1 cellular context compared by ENCODE assay signal in the genomic region with DNA sequence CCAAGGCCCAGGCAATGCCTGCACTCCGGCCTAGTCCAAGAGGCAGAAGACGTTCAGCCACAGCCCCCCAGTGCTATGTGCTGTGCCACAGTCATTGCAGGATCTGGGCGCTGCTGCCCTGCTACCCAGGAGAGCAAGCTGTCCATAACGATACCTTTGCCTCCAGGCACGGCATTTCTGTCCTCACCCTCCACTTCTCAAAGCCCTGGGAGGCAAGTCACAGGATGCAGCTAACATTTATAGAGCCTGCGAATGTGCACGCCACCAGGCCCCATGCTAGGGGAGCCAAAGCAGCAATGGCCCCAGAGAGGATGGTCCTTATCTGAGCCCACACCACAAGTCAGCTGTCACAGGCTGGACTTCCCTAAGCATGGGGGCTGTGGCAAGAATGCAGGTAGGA.
TF ChIP-seq lines count a peak whose summit lies in the region.

No MANE protein-coding gene starts in this region.

TF ChIP-seq in H1, 55 proteins besides CTCF, POLR2A, EP300 and RAD21:
- no peak for TF ChIP-seq HDAC6 (IDR thresholded peaks at IDR 0.05; ENCODE audit: low read depth, low read length)
- no peak for TF ChIP-seq RNF2 (IDR thresholded peaks at IDR 0.05; ENCODE audit: borderline replicate concordance, low read depth, low read length, missing control alignments, poor library complexity, severe bottlenecking)
- TF ChIP-seq CBX5 (IDR thresholded peaks at IDR 0.05; ENCODE audit: low read depth, low read length) = no peak
- no peak for TF ChIP-seq PHF8 (conservative IDR thresholded peaks at IDR 0.05; ENCODE audit: low read depth, low read length)
- no peak for TF ChIP-seq SAP30 (IDR thresholded peaks at IDR 0.05; ENCODE audit: insufficient read depth, insufficient replicate concordance, low read length)
- no peak for TF ChIP-seq RXRA (IDR thresholded peaks at IDR 0.05; ENCODE audit: insufficient read depth, low read depth, low read length)
- no peak for TF ChIP-seq FOSL1 (IDR thresholded peaks at IDR 0.05; ENCODE audit: insufficient read depth, low read depth, low read length)
- TF ChIP-seq, protein P1, sequence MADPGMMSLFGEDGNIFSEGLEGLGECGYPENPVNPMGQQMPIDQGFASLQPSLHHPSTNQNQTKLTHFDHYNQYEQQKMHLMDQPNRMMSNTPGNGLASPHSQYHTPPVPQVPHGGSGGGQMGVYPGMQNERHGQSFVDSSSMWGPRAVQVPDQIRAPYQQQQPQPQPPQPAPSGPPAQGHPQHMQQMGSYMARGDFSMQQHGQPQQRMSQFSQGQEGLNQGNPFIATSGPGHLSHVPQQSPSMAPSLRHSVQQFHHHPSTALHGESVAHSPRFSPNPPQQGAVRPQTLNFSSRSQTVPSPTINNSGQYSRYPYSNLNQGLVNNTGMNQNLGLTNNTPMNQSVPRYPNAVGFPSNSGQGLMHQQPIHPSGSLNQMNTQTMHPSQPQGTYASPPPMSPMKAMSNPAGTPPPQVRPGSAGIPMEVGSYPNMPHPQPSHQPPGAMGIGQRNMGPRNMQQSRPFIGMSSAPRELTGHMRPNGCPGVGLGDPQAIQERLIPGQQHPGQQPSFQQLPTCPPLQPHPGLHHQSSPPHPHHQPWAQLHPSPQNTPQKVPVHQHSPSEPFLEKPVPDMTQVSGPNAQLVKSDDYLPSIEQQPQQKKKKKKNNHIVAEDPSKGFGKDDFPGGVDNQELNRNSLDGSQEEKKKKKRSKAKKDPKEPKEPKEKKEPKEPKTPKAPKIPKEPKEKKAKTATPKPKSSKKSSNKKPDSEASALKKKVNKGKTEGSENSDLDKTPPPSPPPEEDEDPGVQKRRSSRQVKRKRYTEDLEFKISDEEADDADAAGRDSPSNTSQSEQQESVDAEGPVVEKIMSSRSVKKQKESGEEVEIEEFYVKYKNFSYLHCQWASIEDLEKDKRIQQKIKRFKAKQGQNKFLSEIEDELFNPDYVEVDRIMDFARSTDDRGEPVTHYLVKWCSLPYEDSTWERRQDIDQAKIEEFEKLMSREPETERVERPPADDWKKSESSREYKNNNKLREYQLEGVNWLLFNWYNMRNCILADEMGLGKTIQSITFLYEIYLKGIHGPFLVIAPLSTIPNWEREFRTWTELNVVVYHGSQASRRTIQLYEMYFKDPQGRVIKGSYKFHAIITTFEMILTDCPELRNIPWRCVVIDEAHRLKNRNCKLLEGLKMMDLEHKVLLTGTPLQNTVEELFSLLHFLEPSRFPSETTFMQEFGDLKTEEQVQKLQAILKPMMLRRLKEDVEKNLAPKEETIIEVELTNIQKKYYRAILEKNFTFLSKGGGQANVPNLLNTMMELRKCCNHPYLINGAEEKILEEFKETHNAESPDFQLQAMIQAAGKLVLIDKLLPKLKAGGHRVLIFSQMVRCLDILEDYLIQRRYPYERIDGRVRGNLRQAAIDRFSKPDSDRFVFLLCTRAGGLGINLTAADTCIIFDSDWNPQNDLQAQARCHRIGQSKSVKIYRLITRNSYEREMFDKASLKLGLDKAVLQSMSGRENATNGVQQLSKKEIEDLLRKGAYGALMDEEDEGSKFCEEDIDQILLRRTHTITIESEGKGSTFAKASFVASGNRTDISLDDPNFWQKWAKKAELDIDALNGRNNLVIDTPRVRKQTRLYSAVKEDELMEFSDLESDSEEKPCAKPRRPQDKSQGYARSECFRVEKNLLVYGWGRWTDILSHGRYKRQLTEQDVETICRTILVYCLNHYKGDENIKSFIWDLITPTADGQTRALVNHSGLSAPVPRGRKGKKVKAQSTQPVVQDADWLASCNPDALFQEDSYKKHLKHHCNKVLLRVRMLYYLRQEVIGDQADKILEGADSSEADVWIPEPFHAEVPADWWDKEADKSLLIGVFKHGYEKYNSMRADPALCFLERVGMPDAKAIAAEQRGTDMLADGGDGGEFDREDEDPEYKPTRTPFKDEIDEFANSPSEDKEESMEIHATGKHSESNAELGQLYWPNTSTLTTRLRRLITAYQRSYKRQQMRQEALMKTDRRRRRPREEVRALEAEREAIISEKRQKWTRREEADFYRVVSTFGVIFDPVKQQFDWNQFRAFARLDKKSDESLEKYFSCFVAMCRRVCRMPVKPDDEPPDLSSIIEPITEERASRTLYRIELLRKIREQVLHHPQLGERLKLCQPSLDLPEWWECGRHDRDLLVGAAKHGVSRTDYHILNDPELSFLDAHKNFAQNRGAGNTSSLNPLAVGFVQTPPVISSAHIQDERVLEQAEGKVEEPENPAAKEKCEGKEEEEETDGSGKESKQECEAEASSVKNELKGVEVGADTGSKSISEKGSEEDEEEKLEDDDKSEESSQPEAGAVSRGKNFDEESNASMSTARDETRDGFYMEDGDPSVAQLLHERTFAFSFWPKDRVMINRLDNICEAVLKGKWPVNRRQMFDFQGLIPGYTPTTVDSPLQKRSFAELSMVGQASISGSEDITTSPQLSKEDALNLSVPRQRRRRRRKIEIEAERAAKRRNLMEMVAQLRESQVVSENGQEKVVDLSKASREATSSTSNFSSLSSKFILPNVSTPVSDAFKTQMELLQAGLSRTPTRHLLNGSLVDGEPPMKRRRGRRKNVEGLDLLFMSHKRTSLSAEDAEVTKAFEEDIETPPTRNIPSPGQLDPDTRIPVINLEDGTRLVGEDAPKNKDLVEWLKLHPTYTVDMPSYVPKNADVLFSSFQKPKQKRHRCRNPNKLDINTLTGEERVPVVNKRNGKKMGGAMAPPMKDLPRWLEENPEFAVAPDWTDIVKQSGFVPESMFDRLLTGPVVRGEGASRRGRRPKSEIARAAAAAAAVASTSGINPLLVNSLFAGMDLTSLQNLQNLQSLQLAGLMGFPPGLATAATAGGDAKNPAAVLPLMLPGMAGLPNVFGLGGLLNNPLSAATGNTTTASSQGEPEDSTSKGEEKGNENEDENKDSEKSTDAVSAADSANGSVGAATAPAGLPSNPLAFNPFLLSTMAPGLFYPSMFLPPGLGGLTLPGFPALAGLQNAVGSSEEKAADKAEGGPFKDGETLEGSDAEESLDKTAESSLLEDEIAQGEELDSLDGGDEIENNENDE (IDR thresholded peaks at IDR 0.05; ENCODE audit: insufficient replicate concordance, low read length) = no peak
- no peak for TF ChIP-seq JUND (IDR thresholded peaks at IDR 0.05; ENCODE audit: low read length)
- no peak for TF ChIP-seq HDAC2 (IDR thresholded peaks at IDR 0.05; ENCODE audit: borderline replicate concordance in 1 of 2, low read depth in 2 of 2, low read length in 2 of 2)
- TF ChIP-seq TAF7 (optimal IDR thresholded peaks at IDR 0.05; ENCODE audit: borderline replicate concordance, low read depth, low read length) = no peak
- TF ChIP-seq ZNF274 (IDR thresholded peaks at IDR 0.05; ENCODE audit: borderline replicate concordance, extremely low read depth, low read length) = no peak
- TF ChIP-seq MAFK (IDR thresholded peaks at IDR 0.05; ENCODE audit: low read depth, low read length) = no peak
- TF ChIP-seq, protein P2, sequence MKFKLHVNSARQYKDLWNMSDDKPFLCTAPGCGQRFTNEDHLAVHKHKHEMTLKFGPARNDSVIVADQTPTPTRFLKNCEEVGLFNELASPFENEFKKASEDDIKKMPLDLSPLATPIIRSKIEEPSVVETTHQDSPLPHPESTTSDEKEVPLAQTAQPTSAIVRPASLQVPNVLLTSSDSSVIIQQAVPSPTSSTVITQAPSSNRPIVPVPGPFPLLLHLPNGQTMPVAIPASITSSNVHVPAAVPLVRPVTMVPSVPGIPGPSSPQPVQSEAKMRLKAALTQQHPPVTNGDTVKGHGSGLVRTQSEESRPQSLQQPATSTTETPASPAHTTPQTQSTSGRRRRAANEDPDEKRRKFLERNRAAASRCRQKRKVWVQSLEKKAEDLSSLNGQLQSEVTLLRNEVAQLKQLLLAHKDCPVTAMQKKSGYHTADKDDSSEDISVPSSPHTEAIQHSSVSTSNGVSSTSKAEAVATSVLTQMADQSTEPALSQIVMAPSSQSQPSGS (IDR thresholded peaks at IDR 0.05; ENCODE audit: low read length) = no peak
- TF ChIP-seq BRCA1 (IDR thresholded peaks at IDR 0.05; ENCODE audit: low read depth, low read length) = no peak
- no peak for TF ChIP-seq CEBPB (IDR thresholded peaks at IDR 0.05; ENCODE audit: low read depth, low read length)
- TF ChIP-seq CHD2 (IDR thresholded peaks at IDR 0.05; ENCODE audit: low read length) = no peak
- no peak for TF ChIP-seq CHD1 (IDR thresholded peaks at IDR 0.05; ENCODE audit: low read depth, low read length)
